8 cellular contexts compared by ENCODE assay signal in genomic region chr6:26033132-26033941, GRCh38. TPM values are rescaled to one million over a fixed set of nuclear protein-coding genes. Genes with fewer than 3 reads are reported as not detected.
DNase-seq lines count a peak whose midpoint lies in the region; ATAC-seq and TF ChIP-seq lines count a peak whose summit lies in the region.

No MANE protein-coding gene starts in this region.

- no peaks in the 10 kb centered on the region for H3K36me3 ChIP-seq in lower lobe of right lung

- H3K4me1 ChIP-seq in lower lobe of right lung, result peaks cover 19% of the 10 kb centered on the region

- no peaks in the 10 kb centered on the region for H3K36me3 Mint-ChIP-seq in activated CD4-positive, alpha-beta T cell treated with anti-CD3 and anti-CD28 coated beads, Interleukin-2, amount 10 ng/mL, durations not matched to agents 7 days and 5 days (ENCODE audit: low read depth)

- H3K4me3 ChIP-seq in lower lobe of right lung, result peak overlapping the region; percentile 61

- peaks cover 68% of the 10 kb centered on the region for H3K4me1 Mint-ChIP-seq in activated CD4-positive, alpha-beta T cell treated with anti-CD3 and anti-CD28 coated beads, Interleukin-2, amount 10 ng/mL, durations not matched to agents 7 days and 5 days

- intact Hi-C loops in lower lobe of right lung (cut with DNase I), result no loop called here

- H3K27ac ChIP-seq in lower lobe of right lung, result peak overlapping the region; percentile 91

- peak overlapping the region; percentile 96 for H3K4me3 Mint-ChIP-seq in activated CD4-positive, alpha-beta T cell treated with anti-CD3 and anti-CD28 coated beads, Interleukin-2, amount 10 ng/mL, durations not matched to agents 7 days and 5 days

- no peaks in the 10 kb centered on the region for H3K9me3 Mint-ChIP-seq in activated CD4-positive, alpha-beta T cell treated with anti-CD3 and anti-CD28 coated beads, Interleukin-2, amount 10 ng/mL, durations not matched to agents 7 days and 5 days

- peak overlapping the region; percentile 100 for H3K27ac Mint-ChIP-seq in activated CD4-positive, alpha-beta T cell treated with anti-CD3 and anti-CD28 coated beads, Interleukin-2, amount 10 ng/mL, durations not matched to agents 7 days and 5 days

- H3K27me3 ChIP-seq in lower lobe of right lung (ENCODE audit: low read depth), result no peaks in the 10 kb centered on the region

- CTCF ChIA-PET in activated CD4-positive, alpha-beta T cell treated with anti-CD3 and anti-CD28 coated beads, Interleukin-2, amount 10 ng/mL, durations not matched to agents 7 days and 5 days (lab: Charles Lee), result interaction anchor here (0.6 to 11.3 kb wide), 5 partner anchors 11 to 966 kb away, joined by 4 to 121 read pairs (median 6); a partner anchor contains a TSS

- H3K27me3 Mint-ChIP-seq in activated CD4-positive, alpha-beta T cell treated with anti-CD3 and anti-CD28 coated beads, Interleukin-2, amount 10 ng/mL, durations not matched to agents 7 days and 5 days, result no peaks in the 10 kb centered on the region

- DNase-seq in COR-L47 (lab: John Stamatoyannopoulos, UW) (peak; percentile 90), NCI-H526 treated with DMSO at 0.1 percent for 48 hours (lab: John Stamatoyannopoulos, UW) (peak; percentile 91), lower lobe of right lung (peak; percentile 80)
- peak; percentile 82 for DNase-seq in activated CD4-positive, alpha-beta T cell treated with anti-CD3 and anti-CD28 coated beads, Interleukin-2, amount 10 ng/mL, durations not matched to agents 7 days and 5 days
- peak; percentile 38 for DNase-seq in effector CD4-positive, alpha-beta T cell
- DNase-seq in stimulated activated naive CD4-positive, alpha-beta T cell treated with Interleukin-2 at 50 U/mL for 16 hours (lab: John Stamatoyannopoulos, UW), result peak; percentile 55

- peak; percentile 58 for ATAC-seq in GM19452 (IDR thresholded peaks at IDR 0.05; ENCODE audit: unreplicated experiment)
- ATAC-seq in HG03520 (IDR thresholded peaks at IDR 0.05; ENCODE audit: unreplicated experiment), result peak; percentile 50
- ATAC-seq in lower lobe of right lung, result peak; percentile 90 to 92

- no peak for TF ChIP-seq CTCF in lower lobe of right lung (IDR thresholded peaks at IDR 0.05)

- POLR2A ChIA-PET in activated CD4-positive, alpha-beta T cell treated with anti-CD3 and anti-CD28 coated beads, Interleukin-2, amount 10 ng/mL, durations not matched to agents 7 days and 5 days (lab: Charles Lee), result interaction anchor here (0.6 to 11.7 kb wide), 18 partner anchors 9 to 1832 kb away, joined by 3 to 504 read pairs (median 12); a partner anchor contains a TSS

- no peaks in the 10 kb centered on the region for H3K9me3 ChIP-seq in lower lobe of right lung

RNA-seq across cellular contexts. Expression of gene HFE, which starts 53.9 kb away (rescaled TPM):
- 1 to 10 TPM; 3.0 to 3.5 TPM for total RNA-seq in activated CD4-positive, alpha-beta T cell treated with anti-CD3 and anti-CD28 coated beads, Interleukin-2, amount 10 ng/mL, durations not matched to agents 7 days and 5 days
- total RNA-seq in lower lobe of right lung, result 12.4 TPM

Comparison
In these comparisons a context has a peak if more than half of its experiments do, and no peak if none do; other contexts are left out.
1. Peak in every context shown above with its lines: DNase-seq, ATAC-seq, H3K4me3 ChIP-seq and H3K27ac ChIP-seq.
2. DNase-seq: peak in every context shown above with its lines; median percentile 91 in NCI-H526 treated with DMSO at 0.1 percent for 48 hours; 90 in COR-L47; 82 in activated CD4-positive, alpha-beta T cell treated with anti-CD3 and anti-CD28 coated beads, Interleukin-2, amount 10 ng/mL, durations not matched to agents 7 days and 5 days; 80 in lower lobe of right lung; 55 in stimulated activated naive CD4-positive, alpha-beta T cell treated with Interleukin-2 at 50 U/mL for 16 hours; 38 in effector CD4-positive, alpha-beta T cell.